ENCODE assay signal across 9 cellular contexts in genomic region chr14:68548194-68549056, GRCh38.
A peak's percentile ranks its signal among the peaks of the same experiment; 100 is the strongest.
DNase-seq lines count a peak whose midpoint lies in the region; ATAC-seq and TF ChIP-seq lines count a peak whose summit lies in the region.
"Had no signal": no experiment of that assay in that cellular context is flagged by ENCODE, and none has a peak within 500 bp of the region (broad histone marks: within the 10 kb centered on the region; RNA-seq: fewer than 3 reads in every experiment).

No MANE protein-coding gene starts in this region.

- POLR2A ChIA-PET in activated CD8-positive, alpha-beta T cell treated with anti-CD3 and anti-CD28 coated beads, Interleukin-2, amount 10 ng/mL, durations not matched to agents 7 days and 5 days (lab: Charles Lee) = interaction anchor here (0.5 to 0.6 kb wide), 2 partner anchors 361 to 427 kb away, joined by 3 to 5 read pairs; no protein-coding TSS in a partner anchor
- POLR2A ChIA-PET in Caco-2 (lab: Charles Lee) = no interaction called here

- H3K36me3 Mint-ChIP-seq in activated CD8-positive, alpha-beta T cell treated with anti-CD3 and anti-CD28 coated beads, Interleukin-2, amount 10 ng/mL, durations not matched to agents 7 days and 5 days (ENCODE audit: low read depth) = no peaks in the 10 kb centered on the region
- no peaks in the 10 kb centered on the region for H3K36me3 Mint-ChIP-seq in Caco-2 (ENCODE audit: insufficient read depth, unreplicated experiment)

- H3K27me3 ChIP-seq in skeletal muscle tissue (ENCODE audit: control insufficient read depth in 3 of 3, insufficient read depth in 3 of 3, low read length in 3 of 3) = no peaks in the 10 kb centered on the region
- no peaks in the 10 kb centered on the region for H3K27me3 ChIP-seq in Caco-2 (replicated peaks; ENCODE audit: control insufficient read depth, insufficient read depth, low read length)

- ATAC-seq in activated CD8-positive, alpha-beta T cell treated with anti-CD3 and anti-CD28 coated beads, Interleukin-2, amount 10 ng/mL, durations not matched to agents 7 days and 5 days = no peak

- H3K4me1 Mint-ChIP-seq in activated CD8-positive, alpha-beta T cell treated with anti-CD3 and anti-CD28 coated beads, Interleukin-2, amount 10 ng/mL, durations not matched to agents 7 days and 5 days (ENCODE audit: low read depth) = no peaks in the 10 kb centered on the region
- H3K4me1 Mint-ChIP-seq in Caco-2 (ENCODE audit: low read depth, unreplicated experiment) = peaks cover 15% of the 10 kb centered on the region

- H3K9me3 ChIP-seq in skeletal muscle tissue (ENCODE audit: control insufficient read depth in 3 of 3, low read length in 3 of 3) (no peaks in the 10 kb centered on the region), Caco-2 (no peaks in the 10 kb centered on the region)

- no peaks in the 10 kb centered on the region for H3K36me3 ChIP-seq in skeletal muscle tissue (ENCODE audit: control insufficient read depth in 3 of 3, insufficient read depth in 3 of 3, low read length in 3 of 3)
- H3K36me3 ChIP-seq in Caco-2 (ENCODE audit: control insufficient read depth, insufficient read depth, low read length) = no peaks in the 10 kb centered on the region

- peak overlapping the region; percentile 63 to 65 (median 63) for H3K9ac ChIP-seq in skeletal muscle tissue (ENCODE audit: low read depth in 1 of 3, low read length in 3 of 3)

- DNase-seq in HFF-Myc (ENCODE audit: extremely low read depth, low read depth) = peak; percentile 92
- peak in 53 of 58 donors; percentile 11 to 91 (median 68) for DNase-seq in anterior cingulate cortex (lab: John Stamatoyannopoulos, UW)
- DNase-seq in hypothalamus (lab: John Stamatoyannopoulos, UW) = peak in 31 of 51 donors; percentile 14 to 82 (median 52)
- no peak for DNase-seq in activated CD8-positive, alpha-beta T cell treated with anti-CD3 and anti-CD28 coated beads, Interleukin-2, amount 10 ng/mL, durations not matched to agents 7 days and 5 days
- no peak for DNase-seq in activated CD4-positive, alpha-beta T cell treated with anti-CD3 and anti-CD28 coated beads, Interleukin-2, amount 50 U/mL, for 4 hours
- no peak for DNase-seq in effector CD8-positive, alpha-beta T cell (lab: John Stamatoyannopoulos, UW)
- DNase-seq in Caco-2 = no peak

- no TSS peak for BruUV-seq in Caco-2 (replicated peaks; lab: Mats Ljungman, UMichigan)

- H3K4me3 ChIP-seq in HFF-Myc (replicated peaks; ENCODE audit: low read depth, low read length) = no peak overlapping the region
- H3K4me3 ChIP-seq in skeletal muscle tissue (ENCODE audit: low read length in 3 of 3) = peak overlapping the region in 1 of 3 donors; percentile 42
- H3K4me3 ChIP-seq in Caco-2 (ENCODE audit: low read depth, low read length) = no peak overlapping the region

- CTCF ChIA-PET in activated CD8-positive, alpha-beta T cell treated with anti-CD3 and anti-CD28 coated beads, Interleukin-2, amount 10 ng/mL, durations not matched to agents 7 days and 5 days (lab: Charles Lee) = no interaction called here
- CTCF ChIA-PET in Caco-2 (lab: Charles Lee) = no interaction called here

- H3K27me3 Mint-ChIP-seq in activated CD8-positive, alpha-beta T cell treated with anti-CD3 and anti-CD28 coated beads, Interleukin-2, amount 10 ng/mL, durations not matched to agents 7 days and 5 days (ENCODE audit: low read depth) = no peaks in the 10 kb centered on the region
- no peaks in the 10 kb centered on the region for H3K27me3 Mint-ChIP-seq in Caco-2 (ENCODE audit: insufficient read depth, unreplicated experiment)
- H3K27me3 Mint-ChIP-seq: memory B cell had no signal

- peaks cover 59 to 84% (median 69%) of the 10 kb centered on the region in 3 donors for H3K4me1 ChIP-seq in skeletal muscle tissue (ENCODE audit: control insufficient read depth in 3 of 3, insufficient read depth in 3 of 3, low read length in 3 of 3)
- peaks cover 6% of the 10 kb centered on the region; the same call in 1 of the 2 replicates for H3K4me1 ChIP-seq in Caco-2

- no peak overlapping the region for H3K27ac Mint-ChIP-seq in activated CD8-positive, alpha-beta T cell treated with anti-CD3 and anti-CD28 coated beads, Interleukin-2, amount 10 ng/mL, durations not matched to agents 7 days and 5 days
- H3K27ac Mint-ChIP-seq in Caco-2 (ENCODE audit: unreplicated experiment) = no peak overlapping the region
- H3K27ac Mint-ChIP-seq: memory B cell had no signal

- no peak for TF ChIP-seq CTCF in HFF-Myc (IDR thresholded peaks at IDR 0.05; ENCODE audit: low read depth, low read length, missing control alignments)
- no peak for TF ChIP-seq CTCF in Caco-2 (IDR thresholded peaks at IDR 0.05; ENCODE audit: insufficient read depth in 1 of 2, low read depth in 1 of 2, low read length in 1 of 2, severe bottlenecking in 1 of 2, unreplicated experiment in 1 of 2)

- H3K27ac ChIP-seq in skeletal muscle tissue (ENCODE audit: low read depth, low read length) = peak overlapping the region; percentile 96

- H3K4me3 Mint-ChIP-seq in activated CD8-positive, alpha-beta T cell treated with anti-CD3 and anti-CD28 coated beads, Interleukin-2, amount 10 ng/mL, durations not matched to agents 7 days and 5 days = no peak overlapping the region
- H3K4me3 Mint-ChIP-seq in Caco-2 (ENCODE audit: unreplicated experiment) = no peak overlapping the region
- H3K4me3 Mint-ChIP-seq: memory B cell had no signal

- H3K9me3 Mint-ChIP-seq in activated CD8-positive, alpha-beta T cell treated with anti-CD3 and anti-CD28 coated beads, Interleukin-2, amount 10 ng/mL, durations not matched to agents 7 days and 5 days (ENCODE audit: insufficient read depth) = no peaks in the 10 kb centered on the region
- H3K9me3 Mint-ChIP-seq in Caco-2 (ENCODE audit: unreplicated experiment) = peaks cover 17% of the 10 kb centered on the region

- intact Hi-C loops in Caco-2 (cut with micrococcal nuclease; ENCODE audit: unreplicated experiment) = no loop called here

Comparison
In these comparisons a context has a peak if more than half of its experiments do, and no peak if none do; other contexts are left out.
1. DNase-seq: peak in HFF-Myc (single experiment), anterior cingulate cortex (53 of 58) and hypothalamus (31 of 51); none in activated CD8-positive, alpha-beta T cell treated with anti-CD3 and anti-CD28 coated beads, Interleukin-2, amount 10 ng/mL, durations not matched to agents 7 days and 5 days (single experiment), activated CD4-positive, alpha-beta T cell treated with anti-CD3 and anti-CD28 coated beads, Interleukin-2, amount 50 U/mL, for 4 hours (0 of 2), effector CD8-positive, alpha-beta T cell (single experiment) and Caco-2 (0 of 2).